In the genomic region with DNA sequence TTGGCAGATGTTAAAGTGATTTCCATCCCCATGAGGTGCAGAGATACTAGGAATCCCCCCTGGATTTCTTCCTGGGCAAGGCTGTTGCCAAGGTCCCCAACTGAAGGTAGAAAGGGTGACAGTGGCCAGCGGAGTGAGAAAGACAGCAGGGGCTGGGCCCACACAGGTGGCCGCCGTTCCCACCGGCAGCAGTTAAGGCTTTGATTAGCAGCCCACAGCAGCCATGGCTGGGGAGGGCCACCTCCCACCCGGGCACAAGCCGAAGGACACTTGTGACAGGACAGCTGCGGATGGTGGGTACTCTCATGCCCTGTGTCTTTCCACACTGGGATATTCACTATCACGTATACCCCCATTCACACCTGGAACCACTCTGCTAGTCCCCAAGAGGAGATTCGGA, we compare ENCODE assay signal across 21 cellular contexts.
A peak's percentile ranks its signal among the peaks of the same experiment; 100 is the strongest.
DNase-seq lines count a peak whose midpoint lies in the region; ATAC-seq, FAIRE-seq and TF ChIP-seq lines count a peak whose summit lies in the region.
"Had no signal": no experiment of that assay in that cellular context is flagged by ENCODE, and none has a peak within 500 bp of the region (broad histone marks: within the 10 kb centered on the region; RNA-seq: fewer than 3 reads in every experiment).

No MANE protein-coding gene starts in this region.

- H3K79me2 ChIP-seq in trophoblast cell (ENCODE audit: control insufficient read depth, insufficient read depth, low read length, poor library complexity) (no peaks in the 10 kb centered on the region), HepG2 (ENCODE audit: insufficient read depth, low read length) (no peaks in the 10 kb centered on the region)

- no peak overlapping the region for H3K23ac ChIP-seq in trophoblast cell (ENCODE audit: low read length)

- no peak for FAIRE-seq in HepG2 (lab: Jason Lieb, UNC)
- FAIRE-seq: A204.1, D721Med, G401.6, GM12891, GM19239 had no signal

- H2BK12ac ChIP-seq in trophoblast cell (ENCODE audit: low read length), result peak overlapping the region; percentile 97

- peak overlapping the region; percentile 6 for H3K4ac ChIP-seq in trophoblast cell (ENCODE audit: low read depth, low read length)

- DNase-seq in mesenteric fat pad (ENCODE audit: low spot score) (peak; percentile 47), trophoblast cell (no peak), HepG2 (ENCODE audit: low spot score) (no peak), prostate gland (ENCODE audit: low spot score) (no peak), SHP77 (lab: John Stamatoyannopoulos, UW) (no peak)
- DNase-seq: 8988T; ACHN; BE2C; C1 segment of cervical spinal cord; CD4-positive, alpha-beta memory T cell; CD4-positive, CD25-positive, alpha-beta regulatory T cell; CD8-positive, alpha-beta memory T cell; COR-L47; DMS79 treated with DMSO at 0.1 percent for 48 hours; GF-D8 had no signal

- peak overlapping the region; percentile 78 for H4K91ac ChIP-seq in trophoblast cell (ENCODE audit: low read depth, low read length)

- TF ChIP-seq CTCF in HepG2 (CRISPR knock-in tag; IDR thresholded peaks at IDR 0.05) (no peak), prostate gland (IDR thresholded peaks at IDR 0.05) (no peak)

- H3K27ac ChIP-seq in trophoblast cell (ENCODE audit: low read depth, low read length) (no peak overlapping the region), HepG2 (ENCODE audit: extremely low read length, insufficient read depth, low read length) (no peak overlapping the region), prostate gland (no peak overlapping the region)
- H3K27ac ChIP-seq: BLaER1 had no signal

- H3K9ac ChIP-seq in trophoblast cell (ENCODE audit: low read length), result no peak overlapping the region
- H3K9ac ChIP-seq in HepG2 (ENCODE audit: insufficient read depth, low read depth, low read length), result no peak overlapping the region
- H3K9ac ChIP-seq: BLaER1 had no signal

- H2AFZ ChIP-seq in trophoblast cell (ENCODE audit: insufficient read depth, low read length, poor library complexity) (no peak overlapping the region), HepG2 (ENCODE audit: low read length) (no peak overlapping the region)

- H3K9me3 ChIP-seq in trophoblast cell (ENCODE audit: insufficient read depth, low read depth, low read length), result no peaks in the 10 kb centered on the region
- H3K9me3 ChIP-seq in HepG2 (ENCODE audit: low read length), result no peaks in the 10 kb centered on the region
- no peaks in the 10 kb centered on the region for H3K9me3 ChIP-seq in prostate gland
- H3K9me3 ChIP-seq: BE2C had no signal

- peak overlapping the region; percentile 59 for H3K18ac ChIP-seq in trophoblast cell (ENCODE audit: low read length)

- CTCF ChIA-PET in HepG2 (lab: Yijun Ruan, JAX; ENCODE audit: low intra/inter-chr PET ratio, low total read pairs), result no interaction called here

- in situ Hi-C loops in HepG2 (cut with HindIII; ENCODE audit: extremely low pct_ligation_motif_present, low pct_unique_long_range_greater_than_20kb), result no loop called here

- intact Hi-C loops in HepG2 (cut with micrococcal nuclease; ENCODE audit: unreplicated experiment) (no loop called here), prostate gland (cut with DNase I) (no loop called here)

- peaks cover 12 to 16% of the 10 kb centered on the region in 2 experiments for H3K4me1 ChIP-seq in trophoblast cell (ENCODE audit: control insufficient read depth in 1 of 2, insufficient read depth in 2 of 2, low read length in 2 of 2)
- no peaks in the 10 kb centered on the region for H3K4me1 ChIP-seq in HepG2 (ENCODE audit: insufficient read depth, low read length)
- no peaks in the 10 kb centered on the region for H3K4me1 ChIP-seq in prostate gland (replicated peaks)
- H3K4me1 ChIP-seq: BE2C, BLaER1 had no signal

- no TSS peak for BruUV-seq in HepG2 (replicated peaks; lab: Mats Ljungman, UMichigan)

- H3K14ac ChIP-seq in trophoblast cell (ENCODE audit: low read length), result peak overlapping the region; percentile 59

- no peak overlapping the region for H3K4me2 ChIP-seq in trophoblast cell (ENCODE audit: low read length)
- H3K4me2 ChIP-seq in HepG2 (ENCODE audit: low read depth, low read length), result no peak overlapping the region
- H3K4me2 ChIP-seq: BLaER1 had no signal

- no peaks in the 10 kb centered on the region for H4K20me1 ChIP-seq in HepG2 (ENCODE audit: insufficient read depth, low read length)
- H4K20me1 ChIP-seq: BLaER1 had no signal

- TF ChIP-seq POLR2A in HepG2 (IDR thresholded peaks at IDR 0.05; ENCODE audit: insufficient read depth in 1 of 2, low read depth in 2 of 2, low read length in 2 of 2), result no peak
- TF ChIP-seq POLR2A in prostate gland (IDR thresholded peaks at IDR 0.05), result no peak

- H3K36me3 ChIP-seq in trophoblast cell (ENCODE audit: control insufficient read depth in 1 of 2, insufficient read depth in 2 of 2, low read length in 2 of 2) (no peaks in the 10 kb centered on the region), HepG2 (replicated peaks in 1 of 2; ENCODE audit: control insufficient read depth in 1 of 2, insufficient read depth in 2 of 2, low read length in 2 of 2) (no peaks in the 10 kb centered on the region), prostate gland (no peaks in the 10 kb centered on the region)
- H3K36me3 ChIP-seq: BE2C, BLaER1 had no signal

- H4K12ac ChIP-seq in trophoblast cell (ENCODE audit: low read depth, low read length), result no peak overlapping the region

- peaks cover 6% of the 10 kb centered on the region for H3K79me1 ChIP-seq in trophoblast cell (ENCODE audit: low read length)

- peak overlapping the region; percentile 95 for H2AK5ac ChIP-seq in trophoblast cell (ENCODE audit: low read length)

- no peak for TF ChIP-seq RAD21 in HepG2 (CRISPR knock-in tag; IDR thresholded peaks at IDR 0.05)

- peak overlapping the region; percentile 44 for H2BK5ac ChIP-seq in trophoblast cell (ENCODE audit: low read depth, low read length, poor library complexity)

- ATAC-seq in HepG2, result no peak

- POLR2A ChIA-PET in HepG2 (lab: Yijun Ruan, JAX), result no interaction called here

- no CpG with 5 or more reads among the region's 9 CpGs for WGBS in trophoblast cell (ENCODE audit: extremely low coverage, insufficient coverage, insufficient read length)
- 42% methylated on average over 5 of the region's 9 CpGs for WGBS in HepG2 (ENCODE audit: low lambda C conversion rate)
- WGBS in prostate gland, result 98% methylated on average over 9 of the region's 9 CpGs

- H4K8ac ChIP-seq in trophoblast cell (ENCODE audit: low read depth, low read length), result no peak overlapping the region

- H2BK120ac ChIP-seq in trophoblast cell (ENCODE audit: insufficient read depth, low read length, poor library complexity), result peak overlapping the region; percentile 54

- H3K4me3 ChIP-seq in trophoblast cell (ENCODE audit: low read depth, low read length), result no peak overlapping the region
- no peak overlapping the region for H3K4me3 ChIP-seq in HepG2 (replicated peaks in 1 of 3; ENCODE audit: insufficient read depth in 1 of 3, low read depth in 2 of 3, low read length in 3 of 3)
- H3K4me3 ChIP-seq in prostate gland, result no peak overlapping the region
- H3K4me3 ChIP-seq: BLaER1 had no signal

- H3K27me3 ChIP-seq in trophoblast cell (ENCODE audit: insufficient read depth, low read length) (no peaks in the 10 kb centered on the region), HepG2 (ENCODE audit: control insufficient read depth in 1 of 2, insufficient read depth in 2 of 2, low read length in 2 of 2) (peaks cover 0 to 41% of the 10 kb centered on the region in 2 experiments; a peak in 4 of 5 replicates), prostate gland (replicated peaks; ENCODE audit: insufficient read depth) (no peaks in the 10 kb centered on the region)
- H3K27me3 ChIP-seq: BE2C, BLaER1 had no signal

- no peak for TF ChIP-seq EP300 in HepG2 (IDR thresholded peaks at IDR 0.05; ENCODE audit: low read depth in 2 of 2, low read length in 2 of 2)
- no peak for TF ChIP-seq EP300 in HepG2 (CRISPR knock-in tag; IDR thresholded peaks at IDR 0.05; ENCODE audit: borderline replicate concordance)

TF ChIP-seq in HepG2, 621 proteins besides CTCF, POLR2A, EP300 and RAD21 (continues in another document):
- TF ChIP-seq BORCS8-MEF2B (CRISPR knock-in tag; IDR thresholded peaks at IDR 0.05), result no peak
- no peak for TF ChIP-seq NFRKB (IDR thresholded peaks at IDR 0.05)
- no peak for TF ChIP-seq ZNF274 (CRISPR knock-in tag; IDR thresholded peaks at IDR 0.05)
- TF ChIP-seq ZNF780A (CRISPR knock-in tag; IDR thresholded peaks at IDR 0.05), result no peak
- no peak for TF ChIP-seq MZF1 (CRISPR knock-in tag; IDR thresholded peaks at IDR 0.05; ENCODE audit: borderline replicate concordance)
- TF ChIP-seq HOXA7 (CRISPR knock-in tag; IDR thresholded peaks at IDR 0.05), result no peak
- TF ChIP-seq TOE1 (CRISPR knock-in tag; IDR thresholded peaks at IDR 0.05), result no peak
- TF ChIP-seq STAT5B (CRISPR knock-in tag; IDR thresholded peaks at IDR 0.05), result no peak
- no peak for TF ChIP-seq ELF3 (CRISPR knock-in tag; IDR thresholded peaks at IDR 0.05)
- TF ChIP-seq ZNF281 (CRISPR knock-in tag; IDR thresholded peaks at IDR 0.05; ENCODE audit: borderline replicate concordance), result no peak
- no peak for TF ChIP-seq HNF4G (IDR thresholded peaks at IDR 0.05; ENCODE audit: borderline replicate concordance, low read depth, low read length)
- TF ChIP-seq HNF4G (CRISPR knock-in tag; IDR thresholded peaks at IDR 0.05; ENCODE audit: borderline replicate concordance, low read depth), result no peak
